In the genomic region with DNA sequence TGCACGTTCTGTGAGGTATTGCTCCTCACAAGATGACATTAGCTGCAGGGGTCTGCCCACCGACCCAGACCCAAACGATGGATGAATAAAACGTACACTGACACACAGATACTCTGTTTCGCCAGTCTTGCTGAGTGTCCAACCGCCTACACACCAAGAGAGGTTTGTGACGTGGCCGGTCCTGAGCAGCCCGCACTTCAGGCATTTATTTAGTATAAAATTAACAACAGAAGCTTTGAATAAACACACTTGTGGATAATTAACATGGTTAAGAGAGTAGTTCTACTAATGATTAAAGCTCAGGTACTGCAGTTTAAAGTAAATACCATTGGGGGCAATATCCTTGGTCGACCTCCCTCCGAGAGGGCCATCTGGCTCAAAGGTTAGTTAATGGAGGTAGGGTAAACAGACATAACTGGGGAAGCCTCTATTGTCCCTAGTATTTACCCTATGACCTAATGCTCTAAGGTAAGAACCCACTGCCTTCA, we compare ENCODE assay signal across 16 cellular contexts.
DNase-seq lines count a peak whose midpoint lies in the region; ATAC-seq lines count a peak whose summit lies in the region.
"Had no signal": no experiment of that assay in that cellular context is flagged by ENCODE, and none has a peak within 500 bp of the region (broad histone marks: within the 10 kb centered on the region; RNA-seq: fewer than 3 reads in every experiment).

No MANE protein-coding gene starts in this region.

- peak; percentile 73 for DNase-seq in COLO668 (lab: John Stamatoyannopoulos, UW; ENCODE audit: unreplicated experiment)
- peak; percentile 51 for DNase-seq in NCI-H1092 (lab: John Stamatoyannopoulos, UW)
- peak; percentile 92 for DNase-seq in NCI-H748 (lab: John Stamatoyannopoulos, UW; ENCODE audit: unreplicated experiment)
- peak; percentile 37 for DNase-seq in kidney tubule cell (ENCODE audit: low spot score)
- DNase-seq in DMS 273 treated with DMSO at 0.1 percent for 48 hours (lab: John Stamatoyannopoulos, UW), result no peak
- no peak for DNase-seq in NAMALWA (ENCODE audit: low spot score)
- DNase-seq in LoVo (ENCODE audit: low spot score), result no peak
- DNase-seq: C1 segment of cervical spinal cord, GF-D8, GOT3, NCI-H1436 treated with DMSO at 0.1 percent for 48 hours, NCI-H524 treated with DMSO at 0.1 percent for 48 hours, Peyer's patch, Right ventricle myocardium superior, T-helper 17 cell had no signal

- ATAC-seq in HG02938 (IDR thresholded peaks at IDR 0.05; ENCODE audit: unreplicated experiment), result no peak
- ATAC-seq: T-helper 17 cell had no signal

Comparison
In these comparisons a context has a peak if more than half of its experiments do, and no peak if none do; other contexts are left out.
1. DNase-seq: peak in COLO668 (single experiment), NCI-H1092 (single experiment), NCI-H748 (single experiment) and kidney tubule cell (single experiment); none in DMS 273 treated with DMSO at 0.1 percent for 48 hours (single experiment), NAMALWA (single experiment) and LoVo (single experiment).